In the genomic region with DNA sequence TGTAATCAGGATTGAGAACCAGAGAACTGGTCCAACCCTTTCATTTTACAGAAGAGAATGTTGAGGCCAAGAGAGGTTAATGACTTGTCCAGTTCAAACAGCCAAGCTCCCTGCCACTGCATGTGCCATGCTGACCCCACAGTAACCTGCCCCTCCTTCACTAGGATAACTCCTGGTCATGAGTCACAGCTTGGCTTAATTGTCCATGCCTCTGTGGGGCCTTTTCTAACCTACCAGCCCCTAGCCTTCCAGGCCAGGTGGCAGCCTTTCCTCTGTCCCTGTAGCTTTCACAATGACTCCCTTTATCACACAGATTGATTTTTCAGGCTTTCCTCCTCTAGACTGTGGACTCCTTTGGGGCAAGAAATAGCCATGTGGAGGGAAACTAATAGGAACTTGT, we compare ENCODE assay signal across 16 cellular contexts.
DNase-seq lines count a peak whose midpoint lies in the region; ATAC-seq and TF ChIP-seq lines count a peak whose summit lies in the region.
"Had no signal": no experiment of that assay in that cellular context is flagged by ENCODE, and none has a peak within 500 bp of the region (broad histone marks: within the 10 kb centered on the region; RNA-seq: fewer than 3 reads in every experiment).

No MANE protein-coding gene starts in this region.

- H3K27ac ChIP-seq in RWPE2 (ENCODE audit: poor library complexity, severe bottlenecking) (no peak overlapping the region), gastrocnemius medialis (no peak overlapping the region)
- H3K27ac ChIP-seq in effector memory CD4-positive, alpha-beta T cell (ENCODE audit: insufficient read depth, low read length, poor library complexity, severe bottlenecking) = no peak overlapping the region
- H3K27ac ChIP-seq: Peyer's patch, VCaP had no signal

- H3K36me3 ChIP-seq in RWPE2 (ENCODE audit: low read depth) (no peaks in the 10 kb centered on the region), gastrocnemius medialis (no peaks in the 10 kb centered on the region)
- no peaks in the 10 kb centered on the region for H3K36me3 ChIP-seq in effector memory CD4-positive, alpha-beta T cell (ENCODE audit: control insufficient read depth, insufficient read depth, low read length)
- H3K36me3 ChIP-seq: Peyer's patch had no signal

- no peak for TF ChIP-seq POLR2A in gastrocnemius medialis (IDR thresholded peaks at IDR 0.05)

- H3K27me3 ChIP-seq in RWPE2 (ENCODE audit: insufficient read depth, poor library complexity, severe bottlenecking) (no peaks in the 10 kb centered on the region), gastrocnemius medialis (no peaks in the 10 kb centered on the region)
- H3K27me3 ChIP-seq in effector memory CD4-positive, alpha-beta T cell (replicated peaks; ENCODE audit: control insufficient read depth, insufficient read depth, low read length, poor library complexity, severe bottlenecking) = no peaks in the 10 kb centered on the region
- H3K27me3 ChIP-seq: Peyer's patch had no signal

- TF ChIP-seq CTCF in RWPE2 (IDR thresholded peaks at IDR 0.05; ENCODE audit: poor library complexity, severe bottlenecking) = no peak
- no peak for TF ChIP-seq CTCF in foreskin fibroblast (IDR thresholded peaks at IDR 0.05; ENCODE audit: low read depth, low read length)
- TF ChIP-seq CTCF in gastrocnemius medialis (IDR thresholded peaks at IDR 0.05 in 4 of 5, conservative IDR thresholded peaks at IDR 0.05 in 1 of 5) = no peak

- ATAC-seq in RWPE2 (ENCODE audit: low read depth) = peak; percentile 52; the same call in 2 of the 3 replicates
- peak; percentile 59 to 79 for ATAC-seq in gastrocnemius medialis
- ATAC-seq in sciatic nerve = no peak
- ATAC-seq: T-cell had no signal

- DNase-seq in HCEC 1CT (peak; percentile 30), RWPE2 (ENCODE audit: low spot score) (no peak), foreskin fibroblast (peak; percentile 7 to 47), gastrocnemius medialis (peak in 1 of 2 donors; percentile 35), sciatic nerve (ENCODE audit: low spot score) (no peak), NCI-H2081 treated with DMSO at 0.1 percent for 48 hours (lab: John Stamatoyannopoulos, UW) (no peak)
- DNase-seq in effector memory CD4-positive, alpha-beta T cell = no peak
- DNase-seq: DMS 273 treated with DMSO at 0.1 percent for 48 hours, erythroblast, hippocampal formation, NCI-H2029 treated with DMSO at 0.1 percent for 48 hours, NCI-H748 treated with DMSO at 0.1 percent for 48 hours, Peyer's patch, retina, T-cell had no signal

- H3K9me3 ChIP-seq in RWPE2 (ENCODE audit: severe bottlenecking) = no peaks in the 10 kb centered on the region
- no peaks in the 10 kb centered on the region for H3K9me3 ChIP-seq in gastrocnemius medialis
- H3K9me3 ChIP-seq in effector memory CD4-positive, alpha-beta T cell (ENCODE audit: control insufficient read depth, low read length) = no peaks in the 10 kb centered on the region
- H3K9me3 ChIP-seq: Peyer's patch had no signal

- H3K4me1 ChIP-seq in RWPE2 (ENCODE audit: insufficient read depth, poor library complexity, severe bottlenecking) (peaks cover 9% of the 10 kb centered on the region), gastrocnemius medialis (peaks cover 0 to 5% of the 10 kb centered on the region in 2 donors)
- H3K4me1 ChIP-seq in effector memory CD4-positive, alpha-beta T cell (ENCODE audit: control insufficient read depth, insufficient read depth, low read length, poor library complexity, severe bottlenecking) = no peaks in the 10 kb centered on the region
- H3K4me1 ChIP-seq: Peyer's patch had no signal

- H3K4me3 ChIP-seq in RWPE2 (ENCODE audit: severe bottlenecking) (no peak overlapping the region), foreskin fibroblast (ENCODE audit: low read depth in 1 of 2, low read length in 2 of 2) (no peak overlapping the region), gastrocnemius medialis (no peak overlapping the region)
- no peak overlapping the region for H3K4me3 ChIP-seq in effector memory CD4-positive, alpha-beta T cell (ENCODE audit: insufficient read depth, low read depth, low read length, poor library complexity, severe bottlenecking)
- H3K4me3 ChIP-seq: Peyer's patch had no signal

- in situ Hi-C loops in gastrocnemius medialis (cut with MboI; ENCODE audit: low sequenced_read_pairs in 4 of 4) = no loop called here

- intact Hi-C loops in gastrocnemius medialis (cut with DNase I; ENCODE audit: low total_unique reads) = no loop called here
- intact Hi-C loops in sciatic nerve (cut with DNase I) = no loop called here

Comparison
In these comparisons a context has a peak if more than half of its experiments do, and no peak if none do; other contexts are left out.
1. DNase-seq: peak in HCEC 1CT (single experiment) and foreskin fibroblast (2 of 2); none in RWPE2 (single experiment), sciatic nerve (single experiment), effector memory CD4-positive, alpha-beta T cell (0 of 3) and NCI-H2081 treated with DMSO at 0.1 percent for 48 hours (single experiment).